ENCODE assay signal across 1 cellular context in genomic region chr15:85854345-85855097, GRCh38.
TF ChIP-seq lines count a peak whose summit lies in the region.

No MANE protein-coding gene starts in this region.

TF ChIP-seq in GM12878, 131 proteins besides CTCF, POLR2A, EP300 and RAD21 (continued from another document):
- TF ChIP-seq FOS (IDR thresholded peaks at IDR 0.05; ENCODE audit: borderline replicate concordance, extremely low read depth, insufficient read length), result no peak
- 0 out of 2 replicates have a peak, but pooled peaks have one; percentile 21 for TF ChIP-seq YY1 (IDR thresholded peaks at IDR 0.05; ENCODE audit: low read depth, low read length)
- no peak for TF ChIP-seq CHD1 (IDR thresholded peaks at IDR 0.05; ENCODE audit: low read depth, low read length)
